Comparison of ENCODE assay signal across 8 cellular contexts in genomic region chr19:11738746-11739620, GRCh38. TPM values are rescaled to one million over a fixed set of nuclear protein-coding genes. Genes with fewer than 3 reads are reported as not detected.
DNase-seq lines count a peak whose midpoint lies in the region; ATAC-seq and TF ChIP-seq lines count a peak whose summit lies in the region.

ZNF823 (minus strand) TSS chr19:11738946; CDS start chr19:11738819, 127 bp downstream.

- H3K4me3 ChIP-seq in fibroblast of pulmonary artery (replicated peaks; ENCODE audit: low read depth, low read length), result peak within 1 kb of the TSS; percentile 88

- peak; percentile 98 to 99 (median 99) for ATAC-seq in natural killer cell

- peaks cover 20 to 21% of the 10 kb centered on the region in 2 donors for H3K4me1 Mint-ChIP-seq in natural killer cell

- peak within 1 kb of the TSS; percentile 100 for H3K4me3 Mint-ChIP-seq in natural killer cell

- intact Hi-C loops in natural killer cell (cut with micrococcal nuclease), result loop anchor here (1.0 kb wide), 1 partner anchor 27 kb away; the partner anchor contains the start of gene ZNF441

- DNase-seq in EL (peak; percentile 100), GOT3 (lab: John Stamatoyannopoulos, UW) (peak; percentile 81), LHCN-M2 (ENCODE audit: low read depth) (peak; percentile 98), RPMI7951 (ENCODE audit: low read depth) (peak; percentile 98), fibroblast of pulmonary artery (ENCODE audit: low read depth) (peak; percentile 98), natural killer cell (peak; percentile 96)
- peak; percentile 89 for DNase-seq in activated T-helper 9 cell treated with anti-CD3 and anti-CD28 coated beads, Interleukin-2, amount 50 U/mL, for 16 hours (ENCODE audit: low read depth)
- DNase-seq in stimulated activated naive CD4-positive, alpha-beta T cell (lab: John Stamatoyannopoulos, UW), result peak; percentile 90 to 97 (median 94)

- H3K27ac Mint-ChIP-seq in natural killer cell, result peak within 1 kb of the TSS; percentile 87 to 95

- peaks cover 0 to 5% of the 10 kb centered on the region in 2 donors for H3K27me3 Mint-ChIP-seq in natural killer cell (ENCODE audit: low read depth in 2 of 2)

- H3K36me3 Mint-ChIP-seq in natural killer cell, result no peaks in the 10 kb centered on the region

- no peaks in the 10 kb centered on the region for H3K9me3 Mint-ChIP-seq in natural killer cell

- TF ChIP-seq CTCF in fibroblast of pulmonary artery (IDR thresholded peaks at IDR 0.05; ENCODE audit: low read length, missing control alignments) (no peak), natural killer cell (IDR thresholded peaks at IDR 0.05) (no peak)

RNA-seq across cellular contexts. Expression of gene ZNF823, which starts in this region (rescaled TPM):
- total RNA-seq in LHCN-M2 (2014; rRNA removed) (7.1 and 10.2 TPM in 2 replicates), natural killer cell (1 to 10 TPM; 3.2 to 7.1 (median 5.2) TPM)
- 2.0 TPM for polyA plus RNA-seq in LHCN-M2 (2012)
- total RNA-seq in RPMI7951 (2014; rRNA removed; shearing (Covaris generic)), result 7.9 and 11.5 TPM in 2 replicates

Comparison
In these comparisons a context has a peak if more than half of its experiments do, and no peak if none do; other contexts are left out.
1. Peak in every context shown above with its lines: DNase-seq, ATAC-seq and H3K4me3 ChIP-seq.